In genomic region chrY:7344661-7345060, GRCh38 we compare ENCODE assay signal across 10 cellular contexts.
DNase-seq lines count a peak whose midpoint lies in the region; TF ChIP-seq lines count a peak whose summit lies in the region.
"Had no signal": no experiment of that assay in that cellular context is flagged by ENCODE, and none has a peak within 500 bp of the region (broad histone marks: within the 10 kb centered on the region; RNA-seq: fewer than 3 reads in every experiment).

No MANE protein-coding gene starts in this region.

- TF ChIP-seq CTCF in GM10266 (IDR thresholded peaks at IDR 0.05; ENCODE audit: control insufficient read depth, insufficient read depth, low read depth, missing control alignments) (peak; percentile 54), choroid plexus epithelial cell (conservative IDR thresholded peaks at IDR 0.05; ENCODE audit: low read depth, low read length) (peak; percentile 71), esophagus muscularis mucosa (IDR thresholded peaks at IDR 0.05) (peak in 1 of 3 experiments; percentile 60), esophagus squamous epithelium (IDR thresholded peaks at IDR 0.05) (peak in 2 of 6 experiments; percentile 57 to 61)

- TF ChIP-seq EP300 in esophagus muscularis mucosa (IDR thresholded peaks at IDR 0.05): no peak

- TF ChIP-seq POLR2A in esophagus muscularis mucosa (IDR thresholded peaks at IDR 0.05; ENCODE audit: low read depth) (no peak), esophagus squamous epithelium (IDR thresholded peaks at IDR 0.05) (no peak)

- WGBS in esophagus muscularis mucosa: no CpG with 5 or more reads among the region's 7 CpGs
- 0% methylated on average over 3 of the region's 7 CpGs; no CpG with 5 or more reads in 1 of the 2 donors for WGBS in esophagus squamous epithelium, 2 donors

- intact Hi-C loops in esophagus muscularis mucosa (cut with DNase I) (no loop called here), esophagus squamous epithelium (cut with DNase I) (no loop called here)

- H3K36me3 ChIP-seq in esophagus muscularis mucosa (no peaks in the 10 kb centered on the region), esophagus squamous epithelium (peaks cover 0 to 24% (median 0%) of the 10 kb centered on the region in 3 donors)
- H3K36me3 ChIP-seq: gastrocnemius medialis had no signal

- H3K27me3 ChIP-seq in esophagus muscularis mucosa: no peaks in the 10 kb centered on the region
- H3K27me3 ChIP-seq in esophagus squamous epithelium: no peaks in the 10 kb centered on the region
- H3K27me3 ChIP-seq: gastrocnemius medialis had no signal

- H3K4me3 ChIP-seq in choroid plexus epithelial cell (ENCODE audit: low read depth, low read length): no peak overlapping the region
- no peak overlapping the region for H3K4me3 ChIP-seq in esophagus muscularis mucosa
- no peak overlapping the region for H3K4me3 ChIP-seq in esophagus squamous epithelium
- H3K4me3 ChIP-seq: gastrocnemius medialis, SK-N-MC had no signal

- no peaks in the 10 kb centered on the region for H3K4me1 ChIP-seq in esophagus muscularis mucosa
- peaks cover 0 to 16% (median 0%) of the 10 kb centered on the region in 3 donors for H3K4me1 ChIP-seq in esophagus squamous epithelium
- H3K4me1 ChIP-seq: gastrocnemius medialis had no signal

- H3K27ac ChIP-seq in esophagus muscularis mucosa (replicated peaks in 1 of 4): no peak overlapping the region
- H3K27ac ChIP-seq in esophagus squamous epithelium: no peak overlapping the region
- H3K27ac ChIP-seq: SK-N-MC had no signal

- H3K9me3 ChIP-seq in esophagus muscularis mucosa: no peaks in the 10 kb centered on the region
- H3K9me3 ChIP-seq in esophagus squamous epithelium: no peaks in the 10 kb centered on the region
- H3K9me3 ChIP-seq: gastrocnemius medialis had no signal

- DNase-seq in GM10266 (ENCODE audit: extremely low spot score): peak; percentile 13
- peak; percentile 31 for DNase-seq in NCI-H2171 (lab: John Stamatoyannopoulos, UW)
- DNase-seq in choroid plexus epithelial cell (ENCODE audit: low read depth): peak; percentile 66
- DNase-seq in stimulated activated CD4-positive, alpha-beta T cell treated with anti-CD3 and anti-CD28 coated beads, Interleukin-12 subunit alpha, Interleukin-12 subunit beta, amount 100 ng/mL, for 4 hours: peak; percentile 49
- no peak for DNase-seq in esophagus muscularis mucosa (ENCODE audit: extremely low spot score)
- no peak for DNase-seq in esophagus squamous epithelium (lab: John Stamatoyannopoulos, UW)
- no peak for DNase-seq in T-helper 9 cell
- DNase-seq in cerebellar nuclear complex (lab: John Stamatoyannopoulos, UW): no peak

Comparison
In these comparisons a context has a peak if more than half of its experiments do, and no peak if none do; other contexts are left out.
1. DNase-seq: peak in GM10266 (single experiment), NCI-H2171 (single experiment), choroid plexus epithelial cell (single experiment) and stimulated activated CD4-positive, alpha-beta T cell treated with anti-CD3 and anti-CD28 coated beads, Interleukin-12 subunit alpha, Interleukin-12 subunit beta, amount 100 ng/mL, for 4 hours (single experiment); none in esophagus muscularis mucosa (single experiment), esophagus squamous epithelium (single experiment), T-helper 9 cell (single experiment) and cerebellar nuclear complex (0 of 2).